Comparison of ENCODE assay signal across 8 cellular contexts in genomic region chr7:149027560-149028345, GRCh38. TPM values are rescaled to one million over a fixed set of nuclear protein-coding genes. Genes with fewer than 3 reads are reported as not detected.
A peak's percentile ranks its signal among the peaks of the same experiment; 100 is the strongest.
DNase-seq lines count a peak whose midpoint lies in the region; ATAC-seq, FAIRE-seq and TF ChIP-seq lines count a peak whose summit lies in the region.

No MANE protein-coding gene starts in this region.

- H3K36me3 Mint-ChIP-seq in activated naive CD8-positive, alpha-beta T cell: peaks cover 5% of the 10 kb centered on the region

- DNase-seq in AG09309 (ENCODE audit: low read depth) (no peak), small intestine (peak; percentile 34), A172 (ENCODE audit: low spot score) (no peak), iPS-NIHi11 (ENCODE audit: low spot score) (no peak)

- H3K27me3 ChIP-seq in iPS-15b (ENCODE audit: control insufficient read depth, insufficient read depth, low read length): peaks cover 2% of the 10 kb centered on the region
- no peaks in the 10 kb centered on the region for H3K27me3 ChIP-seq in small intestine (ENCODE audit: control insufficient read depth in 2 of 2, insufficient read depth in 2 of 2, low read length in 2 of 2)

- 0 to 2% (median 1%) methylated on average over 39 to 43 of the region's 43 CpGs for WGBS in small intestine, 3 donors

- POLR2A ChIA-PET in HEK293 (lab: Yijun Ruan, JAX): interaction anchor here (2.8 kb wide), 1 partner anchor 38 kb away, joined by 17 read pairs; no protein-coding TSS in a partner anchor

- H3K9me3 ChIP-seq in HEK293 (ENCODE audit: control insufficient read depth, insufficient read depth, low read depth, low read length) (no peaks in the 10 kb centered on the region), iPS-15b (ENCODE audit: control insufficient read depth, insufficient read depth, low read length) (no peaks in the 10 kb centered on the region), small intestine (ENCODE audit: control insufficient read depth, low read depth) (no peaks in the 10 kb centered on the region)

- H3K27ac Mint-ChIP-seq in activated naive CD8-positive, alpha-beta T cell: peak overlapping the region; percentile 96

- no peak for TF ChIP-seq CTCF in AG09309 (IDR thresholded peaks at IDR 0.05; ENCODE audit: control insufficient read depth, insufficient read depth, low read depth, low read length, missing control alignments)
- no peak for TF ChIP-seq CTCF in HEK293 (tag by site-specific recombination; IDR thresholded peaks at IDR 0.05)

- H3K36me3 ChIP-seq in HEK293 (ENCODE audit: control insufficient read depth in 2 of 2, insufficient read depth in 1 of 2, low read length in 2 of 2): peaks cover 0 to 19% of the 10 kb centered on the region in 2 experiments; a peak in 1 of 3 replicates
- H3K36me3 ChIP-seq in iPS-15b (ENCODE audit: control insufficient read depth, insufficient read depth, low read length): no peaks in the 10 kb centered on the region
- H3K36me3 ChIP-seq in small intestine (ENCODE audit: control insufficient read depth in 2 of 2, insufficient read depth in 2 of 2, low read length in 2 of 2): peaks cover 0 to 3% of the 10 kb centered on the region in 2 donors

- CTCF ChIA-PET in HEK293 (lab: Yijun Ruan, JAX): interaction anchor here (1.7 kb wide), 1 partner anchor 38 kb away, joined by 6 read pairs; no protein-coding TSS in a partner anchor

- peak overlapping the region; percentile 85 for H3K9ac ChIP-seq in iPS-15b (ENCODE audit: low read depth, low read length)

- H3K4me3 ChIP-seq in AG09309 (ENCODE audit: control insufficient read depth, low read depth, low read length): peak overlapping the region; percentile 96
- H3K4me3 ChIP-seq in HEK293 (ENCODE audit: low read depth, low read length): peak overlapping the region; percentile 94
- peak overlapping the region; percentile 78 for H3K4me3 ChIP-seq in iPS-15b (ENCODE audit: low read depth, low read length)
- peak overlapping the region; percentile 85 to 90 for H3K4me3 ChIP-seq in small intestine (ENCODE audit: low read depth in 1 of 2, low read length in 2 of 2)

- no peaks in the 10 kb centered on the region for H3K9me3 Mint-ChIP-seq in activated naive CD8-positive, alpha-beta T cell (ENCODE audit: low read depth)

- H3K4me3 Mint-ChIP-seq in activated naive CD8-positive, alpha-beta T cell: peak overlapping the region; percentile 94

- no peak for ATAC-seq in HG02981 (IDR thresholded peaks at IDR 0.05; ENCODE audit: unreplicated experiment)

- H3K27me3 Mint-ChIP-seq in activated naive CD8-positive, alpha-beta T cell: no peaks in the 10 kb centered on the region

- H3K4me1 ChIP-seq in HEK293 (ENCODE audit: control insufficient read depth, insufficient read depth, low read length) (no peaks in the 10 kb centered on the region), iPS-15b (ENCODE audit: control insufficient read depth, insufficient read depth, low read length) (peaks cover 12% of the 10 kb centered on the region), small intestine (ENCODE audit: control insufficient read depth in 2 of 2, insufficient read depth in 1 of 2, low read depth in 1 of 2, low read length in 1 of 2) (peaks cover 0 to 2% of the 10 kb centered on the region in 2 donors)

- H3K4me1 Mint-ChIP-seq in activated naive CD8-positive, alpha-beta T cell (ENCODE audit: low read depth): peaks cover 49% of the 10 kb centered on the region

- H3K27ac ChIP-seq in HEK293 (ENCODE audit: extremely low read depth, low read depth, low read length): peak overlapping the region; percentile 83
- peak overlapping the region; percentile 83 to 94 for H3K27ac ChIP-seq in small intestine (ENCODE audit: low read depth in 1 of 2, low read length in 1 of 2)

- FAIRE-seq in small intestine (lab: Jason Lieb, UNC): no peak

TF ChIP-seq in HEK293, 187 proteins besides CTCF, POLR2A, EP300 and RAD21:
- TF ChIP-seq YY1 (tag by site-specific recombination; IDR thresholded peaks at IDR 0.05) (0 out of 2 replicates have a peak, but pooled peaks have one; percentile 46), INSM2 (tag by site-specific recombination; IDR thresholded peaks at IDR 0.05) (no peak), ZBTB20 (tag by site-specific recombination; IDR thresholded peaks at IDR 0.05) (peak; percentile 90), ZNF585B (tag by site-specific recombination; IDR thresholded peaks at IDR 0.05) (no peak), ZNF121 (tag by site-specific recombination; IDR thresholded peaks at IDR 0.05) (no peak), ZNF704 (tag by site-specific recombination; IDR thresholded peaks at IDR 0.05) (no peak), ZNF596 (tag by site-specific recombination; IDR thresholded peaks at IDR 0.05) (peak; percentile 56; the same call in 1 of the 2 replicates), MZF1 (tag by site-specific recombination; IDR thresholded peaks at IDR 0.05; ENCODE audit: borderline replicate concordance) (0 out of 2 replicates have a peak, but pooled peaks have one; percentile 16), ZNF660 (tag by site-specific recombination; IDR thresholded peaks at IDR 0.05) (0 out of 2 replicates have a peak, but pooled peaks have one; percentile 93), ZNF391 (tag by site-specific recombination; IDR thresholded peaks at IDR 0.05; ENCODE audit: borderline replicate concordance, low read depth) (no peak), ZNF677 (tag by site-specific recombination; IDR thresholded peaks at IDR 0.05) (0 out of 2 replicates have a peak, but pooled peaks have one; percentile 27), SCRT2 (tag by site-specific recombination; IDR thresholded peaks at IDR 0.05) (no peak), ZBTB48 (tag by site-specific recombination; IDR thresholded peaks at IDR 0.05) (peak; percentile 58), ZNF341 (tag by site-specific recombination; IDR thresholded peaks at IDR 0.05; ENCODE audit: low read depth) (peak; percentile 74), ZNF561 (tag by site-specific recombination; IDR thresholded peaks at IDR 0.05; ENCODE audit: borderline replicate concordance) (peak; percentile 71; the same call in 1 of the 2 replicates), ZNF335 (tag by site-specific recombination; conservative IDR thresholded peaks at IDR 0.05) (peak; percentile 81)

RNA-seq across cellular contexts. Expression of gene PDIA4, which starts 0.6 kb away (rescaled TPM):
- polyA plus RNA-seq in small intestine: 100 to 1,000 TPM in 1 of 3 donors, 10 to 100 TPM in 2; 19.9 to 239 (median 20.3) TPM
- total RNA-seq in A172 (2014; rRNA removed; shearing (Covaris generic)): 228 and 275 TPM in 2 replicates
